In the genomic region with DNA sequence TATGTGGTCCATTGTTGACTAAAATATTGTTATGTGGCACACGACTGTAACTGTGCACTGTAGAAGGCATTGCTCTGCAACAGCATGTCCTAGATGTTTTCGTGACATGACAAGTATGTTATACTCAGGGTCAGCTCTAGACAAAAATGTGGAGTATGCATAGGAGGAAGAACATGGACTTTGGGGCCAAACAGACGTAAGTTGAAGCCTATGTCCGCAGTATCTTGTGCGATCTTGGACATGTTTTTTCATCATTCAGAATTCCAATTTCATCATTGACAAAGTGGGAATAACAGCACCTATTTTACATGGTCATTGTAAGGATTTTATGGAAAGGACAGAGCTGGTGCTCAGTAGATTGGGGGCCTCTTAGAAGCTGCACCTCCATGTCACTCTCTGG, we compare ENCODE assay signal across 1 cellular context.
A peak's percentile ranks its signal among the peaks of the same experiment; 100 is the strongest.
TF ChIP-seq lines count a peak whose summit lies in the region.

No MANE protein-coding gene starts in this region.

TF ChIP-seq in HepG2, 621 proteins besides CTCF, POLR2A, EP300 and RAD21 (continued from another document):
- TF ChIP-seq, protein P1, sequence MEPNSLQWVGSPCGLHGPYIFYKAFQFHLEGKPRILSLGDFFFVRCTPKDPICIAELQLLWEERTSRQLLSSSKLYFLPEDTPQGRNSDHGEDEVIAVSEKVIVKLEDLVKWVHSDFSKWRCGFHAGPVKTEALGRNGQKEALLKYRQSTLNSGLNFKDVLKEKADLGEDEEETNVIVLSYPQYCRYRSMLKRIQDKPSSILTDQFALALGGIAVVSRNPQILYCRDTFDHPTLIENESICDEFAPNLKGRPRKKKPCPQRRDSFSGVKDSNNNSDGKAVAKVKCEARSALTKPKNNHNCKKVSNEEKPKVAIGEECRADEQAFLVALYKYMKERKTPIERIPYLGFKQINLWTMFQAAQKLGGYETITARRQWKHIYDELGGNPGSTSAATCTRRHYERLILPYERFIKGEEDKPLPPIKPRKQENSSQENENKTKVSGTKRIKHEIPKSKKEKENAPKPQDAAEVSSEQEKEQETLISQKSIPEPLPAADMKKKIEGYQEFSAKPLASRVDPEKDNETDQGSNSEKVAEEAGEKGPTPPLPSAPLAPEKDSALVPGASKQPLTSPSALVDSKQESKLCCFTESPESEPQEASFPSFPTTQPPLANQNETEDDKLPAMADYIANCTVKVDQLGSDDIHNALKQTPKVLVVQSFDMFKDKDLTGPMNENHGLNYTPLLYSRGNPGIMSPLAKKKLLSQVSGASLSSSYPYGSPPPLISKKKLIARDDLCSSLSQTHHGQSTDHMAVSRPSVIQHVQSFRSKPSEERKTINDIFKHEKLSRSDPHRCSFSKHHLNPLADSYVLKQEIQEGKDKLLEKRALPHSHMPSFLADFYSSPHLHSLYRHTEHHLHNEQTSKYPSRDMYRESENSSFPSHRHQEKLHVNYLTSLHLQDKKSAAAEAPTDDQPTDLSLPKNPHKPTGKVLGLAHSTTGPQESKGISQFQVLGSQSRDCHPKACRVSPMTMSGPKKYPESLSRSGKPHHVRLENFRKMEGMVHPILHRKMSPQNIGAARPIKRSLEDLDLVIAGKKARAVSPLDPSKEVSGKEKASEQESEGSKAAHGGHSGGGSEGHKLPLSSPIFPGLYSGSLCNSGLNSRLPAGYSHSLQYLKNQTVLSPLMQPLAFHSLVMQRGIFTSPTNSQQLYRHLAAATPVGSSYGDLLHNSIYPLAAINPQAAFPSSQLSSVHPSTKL (CRISPR knock-in tag; IDR thresholded peaks at IDR 0.05) = peak; percentile 78
- TF ChIP-seq, protein P2, sequence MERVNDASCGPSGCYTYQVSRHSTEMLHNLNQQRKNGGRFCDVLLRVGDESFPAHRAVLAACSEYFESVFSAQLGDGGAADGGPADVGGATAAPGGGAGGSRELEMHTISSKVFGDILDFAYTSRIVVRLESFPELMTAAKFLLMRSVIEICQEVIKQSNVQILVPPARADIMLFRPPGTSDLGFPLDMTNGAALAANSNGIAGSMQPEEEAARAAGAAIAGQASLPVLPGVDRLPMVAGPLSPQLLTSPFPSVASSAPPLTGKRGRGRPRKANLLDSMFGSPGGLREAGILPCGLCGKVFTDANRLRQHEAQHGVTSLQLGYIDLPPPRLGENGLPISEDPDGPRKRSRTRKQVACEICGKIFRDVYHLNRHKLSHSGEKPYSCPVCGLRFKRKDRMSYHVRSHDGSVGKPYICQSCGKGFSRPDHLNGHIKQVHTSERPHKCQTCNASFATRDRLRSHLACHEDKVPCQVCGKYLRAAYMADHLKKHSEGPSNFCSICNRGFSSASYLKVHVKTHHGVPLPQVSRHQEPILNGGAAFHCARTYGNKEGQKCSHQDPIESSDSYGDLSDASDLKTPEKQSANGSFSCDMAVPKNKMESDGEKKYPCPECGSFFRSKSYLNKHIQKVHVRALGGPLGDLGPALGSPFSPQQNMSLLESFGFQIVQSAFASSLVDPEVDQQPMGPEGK (CRISPR knock-in tag; IDR thresholded peaks at IDR 0.05) = 0 out of 2 replicates have a peak, but pooled peaks have one; percentile 20
